In the genomic region with DNA sequence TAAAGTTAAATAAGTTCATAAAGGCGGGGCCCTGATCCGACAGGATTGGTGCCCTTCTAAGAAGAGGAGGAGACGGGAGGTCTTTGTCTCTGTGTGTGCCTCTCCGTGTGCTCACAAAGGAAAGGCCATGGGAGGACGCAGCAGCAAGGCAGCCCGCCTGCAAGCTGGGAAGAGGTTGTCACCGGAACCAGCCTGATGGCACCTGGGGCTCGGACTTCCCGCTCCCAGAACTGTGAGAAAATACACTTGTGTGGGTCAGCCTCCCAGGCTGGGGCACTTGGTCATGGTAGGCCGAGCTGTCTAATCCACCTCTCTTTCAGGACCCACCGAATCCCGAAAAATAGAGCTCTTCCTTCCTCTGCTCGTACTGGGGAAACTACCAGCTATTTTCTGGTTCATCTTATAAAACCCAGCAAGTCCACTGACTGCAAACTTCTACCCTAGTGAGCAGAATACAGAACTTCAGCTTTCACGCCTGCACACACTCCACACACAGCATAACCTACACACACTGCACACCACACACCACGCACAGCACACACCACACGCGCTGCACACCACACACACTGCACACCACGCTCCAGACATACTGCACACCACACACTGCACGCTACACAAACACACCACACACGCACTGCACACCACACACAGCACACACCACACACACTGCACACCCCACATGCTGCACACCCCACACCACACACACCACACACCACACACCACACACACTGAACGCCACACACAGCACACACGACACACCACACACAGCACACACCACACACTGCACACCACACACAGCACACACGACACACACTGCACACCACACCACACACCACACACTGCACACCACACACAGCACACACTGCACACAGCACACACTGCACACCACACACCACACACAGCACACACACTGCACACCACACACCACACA, we compare ENCODE assay signal across 18 cellular contexts. TPM values are rescaled to one million over a fixed set of nuclear protein-coding genes. Genes with fewer than 3 reads are reported as not detected.
DNase-seq lines count a peak whose midpoint lies in the region; ATAC-seq, FAIRE-seq and TF ChIP-seq lines count a peak whose summit lies in the region.
"Had no signal": no experiment of that assay in that cellular context is flagged by ENCODE, and none has a peak within 500 bp of the region (broad histone marks: within the 10 kb centered on the region; RNA-seq: fewer than 3 reads in every experiment).

No MANE protein-coding gene starts in this region.

- FAIRE-seq in GM12892 (lab: Jason Lieb, UNC) = peak; percentile 40
- FAIRE-seq: D721Med had no signal

- H3K4me3 Mint-ChIP-seq in osteocyte (ENCODE audit: unreplicated experiment) (no peak overlapping the region), WTC11 (no peak overlapping the region)
- H3K4me3 Mint-ChIP-seq: CD8-positive, alpha-beta T cell had no signal

- CTCF ChIA-PET in WTC11 (lab: Charles Lee) = interaction anchor here (1.0 to 1.2 kb wide), 2 partner anchors 28 to 117 kb away, joined by 3 to 4 read pairs; no protein-coding TSS in a partner anchor

- no peak overlapping the region for H3K4me3 ChIP-seq in colonic mucosa

- H3K9me3 Mint-ChIP-seq in osteocyte (ENCODE audit: unreplicated experiment) (peaks cover 7% of the 10 kb centered on the region), WTC11 (peaks cover 12% of the 10 kb centered on the region)

- H3K27ac ChIP-seq in colonic mucosa = no peak overlapping the region
- H3K27ac ChIP-seq: KMS-11 had no signal

- ATAC-seq in WTC11 = no peak
- ATAC-seq: CD8-positive, alpha-beta T cell; HCT116 had no signal

- POLR2A ChIA-PET in WTC11 (lab: Charles Lee) = no interaction called here

- H3K4me1 Mint-ChIP-seq in osteocyte (ENCODE audit: unreplicated experiment) (no peaks in the 10 kb centered on the region), WTC11 (peaks cover 6% of the 10 kb centered on the region)

- H3K4me1 ChIP-seq in colonic mucosa = no peaks in the 10 kb centered on the region

- H3K9ac ChIP-seq in colonic mucosa (ENCODE audit: low read depth in 2 of 2, low read length in 2 of 2) = no peak overlapping the region
- H3K9ac ChIP-seq: KMS-11, SK-N-SH had no signal

- no peaks in the 10 kb centered on the region for H3K9me3 ChIP-seq in colonic mucosa
- H3K9me3 ChIP-seq: SK-N-SH had no signal

- no peaks in the 10 kb centered on the region for H3K27me3 ChIP-seq in colonic mucosa

- DNase-seq in GM12892 (ENCODE audit: insufficient read length) = no peak
- peak; percentile 0 for DNase-seq in HS-5 (ENCODE audit: low read depth)
- DNase-seq in colonic mucosa = peak; percentile 8
- peak; percentile 68 for DNase-seq in osteocyte (ENCODE audit: extremely low spot score, unreplicated experiment)
- DNase-seq in HUDEP-2 (lab: John Stamatoyannopoulos, UW; ENCODE audit: unreplicated experiment in 76 of 76) = no peak
- DNase-seq in WTC11 (ENCODE audit: low spot score) = no peak
- DNase-seq in T1000 (lab: John Stamatoyannopoulos, UW) = no peak
- DNase-seq: CD8-positive, alpha-beta T cell; NCI-H1092 treated with DMSO at 0.1 percent for 48 hours; NCI-H1694; NCI-H345; NCI-H69; NK-92 treated with Interleukin-12 subunit alpha and Interleukin-12 subunit beta, amount 100 ng/mL, for 24 hours; Right ventricle myocardium superior; SK-N-SH had no signal

- no peaks in the 10 kb centered on the region for H3K36me3 ChIP-seq in colonic mucosa

- intact Hi-C loops in colonic mucosa (cut with DNase I) = no loop called here

- peaks cover 2% of the 10 kb centered on the region for H3K36me3 Mint-ChIP-seq in osteocyte (ENCODE audit: unreplicated experiment)
- H3K36me3 Mint-ChIP-seq in WTC11 = peaks cover 11% of the 10 kb centered on the region

- TF ChIP-seq POLR2A in GM12892 (IDR thresholded peaks at IDR 0.05; ENCODE audit: low read depth, low read length) = no peak

- H3K27me3 Mint-ChIP-seq in osteocyte (ENCODE audit: unreplicated experiment) (no peaks in the 10 kb centered on the region), WTC11 (ENCODE audit: low read depth) (no peaks in the 10 kb centered on the region)

- H3K27ac Mint-ChIP-seq in osteocyte (ENCODE audit: unreplicated experiment) (no peak overlapping the region), WTC11 (no peak overlapping the region)
- H3K27ac Mint-ChIP-seq: CD8-positive, alpha-beta T cell had no signal

- TF ChIP-seq CTCF in colonic mucosa (IDR thresholded peaks at IDR 0.05) (no peak), osteocyte (IDR thresholded peaks at IDR 0.05) (no peak), WTC11 (IDR thresholded peaks at IDR 0.05) (no peak)

TF ChIP-seq in WTC11, 78 proteins besides CTCF, POLR2A, EP300 and RAD21:
- TF ChIP-seq ZNF423 (CRISPR knock-in tag; IDR thresholded peaks at IDR 0.05) (no peak), SP1 (CRISPR knock-in tag; conservative IDR thresholded peaks at IDR 0.05) (no peak), SMAD3 (CRISPR knock-in tag; IDR thresholded peaks at IDR 0.05; ENCODE audit: borderline replicate concordance) (no peak), PRRX2 (CRISPR knock-in tag; IDR thresholded peaks at IDR 0.05) (no peak)

RNA-seq across cellular contexts. Expression of a gene that starts 58.1 kb away (rescaled TPM):
- 8.9 TPM for polyA plus RNA-seq in GM12892 (2012; ENCODE audit: missing spikeins)
- total RNA-seq in colonic mucosa (10 to 100 TPM; 19.3 to 22.4 TPM), osteocyte (26.0 and 33.9 TPM in 2 replicates), WTC11 (2021) (36.2 to 43.9 TPM (median 39.1 TPM) in 3 replicates)

Comparison
In these comparisons a context has a peak if more than half of its experiments do, and no peak if none do; other contexts are left out.
1. DNase-seq: peak in HS-5 (single experiment), colonic mucosa (single experiment) and osteocyte (single experiment); none in GM12892 (single experiment), HUDEP-2 (0 of 76), WTC11 (single experiment) and T1000 (single experiment).